In the genomic region with DNA sequence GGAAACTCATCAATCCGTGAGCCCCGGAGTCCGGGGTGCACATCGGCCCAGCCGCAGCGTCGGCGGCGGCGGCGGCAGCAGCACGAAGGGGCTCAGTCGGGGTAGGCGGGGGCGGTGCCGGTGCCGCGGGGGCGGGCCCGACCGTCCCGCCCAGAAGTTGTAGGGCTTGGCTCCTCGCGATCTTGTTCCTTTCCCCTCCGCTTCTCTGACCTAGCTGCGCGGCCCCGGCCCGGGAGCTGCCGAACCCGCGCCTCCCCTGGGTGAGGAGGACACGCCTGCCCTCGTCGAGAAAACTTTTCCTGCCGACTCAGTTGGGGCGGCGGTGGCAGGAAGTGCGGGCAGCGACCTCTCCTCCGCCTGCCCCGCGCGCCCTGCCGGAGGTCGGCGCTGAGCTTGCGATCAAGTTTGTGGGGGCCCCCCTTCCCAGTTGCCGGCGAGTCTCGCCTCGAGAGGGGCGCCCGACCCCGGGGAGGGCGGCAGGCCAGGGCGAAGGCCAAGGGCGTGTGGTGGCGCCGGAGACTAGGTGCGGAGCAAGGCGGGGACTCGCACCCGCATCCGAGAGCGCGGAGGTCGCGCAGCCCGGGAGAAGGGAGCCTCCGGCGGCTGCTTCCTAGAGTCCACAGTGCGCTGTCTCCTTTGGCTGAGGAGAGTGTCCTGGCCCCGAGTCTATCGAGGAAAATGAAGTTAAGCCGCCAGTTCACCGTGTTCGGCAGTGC, we compare ENCODE assay signal across 8 cellular contexts. TPM values are rescaled to one million over a fixed set of nuclear protein-coding genes. Genes with fewer than 3 reads are reported as not detected.
A peak's percentile ranks its signal among the peaks of the same experiment; 100 is the strongest.
DNase-seq lines count a peak whose midpoint lies in the region; ATAC-seq, FAIRE-seq and TF ChIP-seq lines count a peak whose summit lies in the region.

A gene (plus strand): TSS at position 188 of the 716 bp plus-strand sequence. CDS start 491 bp downstream, at position 679.

- FAIRE-seq in frontal cortex (lab: Jason Lieb, UNC): no peak

- H3K4me3 ChIP-seq in HUES64 (ENCODE audit: low read length) (peak within 1 kb of the TSS; percentile 95), testis (peak within 1 kb of the TSS; percentile 87 to 89)

- peak; percentile 55 for ATAC-seq in GM21515 (IDR thresholded peaks at IDR 0.05; ENCODE audit: unreplicated experiment)

- DNase-seq in DMS53 (lab: John Stamatoyannopoulos, UW) (peak; percentile 86), SHP77 treated with DMSO at 0.1 percent for 48 hours (lab: John Stamatoyannopoulos, UW) (peak; percentile 37), frontal cortex (ENCODE audit: low spot score in 2 of 2) (peak; percentile 66 to 76), occipital lobe (lab: John Stamatoyannopoulos, UW) (peak; percentile 52), testis (peak; percentile 80)
- DNase-seq in activated naive CD4-positive, alpha-beta T cell treated with Interleukin-2 at 50 U/mL for 16 hours: peak; percentile 78

- WGBS in HUES64: under 1% methylated on average over 78 of the region's 78 CpGs
- WGBS in testis, 2 donors: 0% methylated on average over 74 of the region's 78 CpGs; no CpG with 5 or more reads in 1 of the 2 donors

- peak within 1 kb of the TSS; percentile 89 for H3K9ac ChIP-seq in HUES64 (ENCODE audit: low read depth, low read length)

- H3K36me3 ChIP-seq in HUES64 (ENCODE audit: insufficient read depth, low read length) (0 out of 2 replicates have a peak, but pooled peaks cover 3% of the 10 kb centered on the region), testis (ENCODE audit: low read depth, missing control alignments) (no peaks in the 10 kb centered on the region)

- no peak for TF ChIP-seq CTCF in testis (IDR thresholded peaks at IDR 0.05)

- H3K9me3 ChIP-seq in HUES64 (ENCODE audit: insufficient read depth, low read depth, low read length) (peaks cover 7% of the 10 kb centered on the region; the same call in 1 of the 2 replicates), testis (no peaks in the 10 kb centered on the region)

- intact Hi-C loops in testis (cut with DNase I; ENCODE audit: low total_unique reads): no loop called here

- peak within 1 kb of the TSS; percentile 94 for H3K27ac ChIP-seq in HUES64 (ENCODE audit: low read depth, low read length)
- H3K27ac ChIP-seq in testis: peak within 1 kb of the TSS; percentile 97 to 98

- H3K27me3 ChIP-seq in HUES64 (ENCODE audit: insufficient read depth, low read length): no peaks in the 10 kb centered on the region
- H3K27me3 ChIP-seq in testis: no peaks in the 10 kb centered on the region

- no peak for TF ChIP-seq POLR2A in testis (IDR thresholded peaks at IDR 0.05)

- peaks cover 30% of the 10 kb centered on the region for H3K4me1 ChIP-seq in HUES64 (ENCODE audit: insufficient read depth, low read length)
- H3K4me1 ChIP-seq in testis: peaks cover 16% of the 10 kb centered on the region

RNA-seq across cellular contexts. Expression of the gene that starts here (rescaled TPM):
- polyA plus RNA-seq in HUES64 (2013, experiment 1 of 2): 44.5 TPM
- 49.3 TPM for polyA plus RNA-seq in HUES64 (2013, experiment 2 of 2)
- 74.6 TPM for total RNA-seq in frontal cortex
- total RNA-seq in occipital lobe: 69.7 TPM
- total RNA-seq in testis: 10 to 100 TPM; 55.6 to 80.5 TPM
- polyA plus RNA-seq in testis (ENCODE audit: insufficient read depth, low read depth, low replicate concordance): 36.0 TPM

Comparison
In these comparisons a context has a peak if more than half of its experiments do, and no peak if none do; other contexts are left out.
1. Peak in every context shown above with its lines: DNase-seq, ATAC-seq, H3K4me3 ChIP-seq and H3K27ac ChIP-seq.